ENCODE assay signal across 22 cellular contexts in the genomic region with DNA sequence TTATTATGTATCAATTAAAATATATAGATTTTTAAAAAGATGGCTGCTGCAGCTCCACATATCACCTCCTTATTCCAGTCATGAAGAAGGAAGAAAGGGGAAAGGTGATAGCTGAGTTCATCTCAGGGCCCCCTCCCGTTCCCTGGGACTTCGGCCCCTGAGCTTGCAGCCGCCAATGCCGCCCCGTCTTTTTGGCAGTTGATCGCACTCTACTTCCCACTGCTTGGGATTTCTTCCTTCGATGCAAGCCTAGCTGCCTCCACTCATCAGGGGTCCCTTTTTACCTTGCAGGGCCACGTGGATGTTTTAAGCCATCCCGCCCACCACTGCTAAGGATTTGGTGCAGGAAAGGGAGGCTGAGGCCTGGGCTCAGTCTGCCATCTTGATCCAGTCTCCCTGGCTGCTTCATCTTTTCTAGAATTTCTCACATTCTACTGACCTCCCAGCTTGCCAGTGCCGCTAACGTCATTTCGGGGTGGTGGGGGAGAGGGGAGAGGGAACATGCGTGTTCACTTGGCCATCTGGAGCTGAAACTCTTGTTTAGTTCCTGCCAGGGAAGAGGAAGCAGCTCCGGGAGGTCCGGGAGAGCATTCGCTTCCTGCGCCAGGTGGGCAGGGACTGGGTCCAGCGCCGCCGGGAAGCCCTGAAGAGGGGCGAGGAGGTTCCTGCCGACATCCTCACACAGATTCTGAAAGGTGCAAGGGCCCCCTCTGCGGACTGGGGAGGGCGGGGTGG. TPM values are rescaled to one million over a fixed set of nuclear protein-coding genes. Genes with fewer than 3 reads are reported as not detected.
DNase-seq lines count a peak whose midpoint lies in the region; ATAC-seq and TF ChIP-seq lines count a peak whose summit lies in the region.
"Had no signal": no experiment of that assay in that cellular context is flagged by ENCODE, and none has a peak within 500 bp of the region (broad histone marks: within the 10 kb centered on the region; RNA-seq: fewer than 3 reads in every experiment).

No MANE protein-coding gene starts in this region.

- H3K36me3 Mint-ChIP-seq in type B pancreatic cell: no peaks in the 10 kb centered on the region
- H3K36me3 Mint-ChIP-seq: CD8-positive, alpha-beta T cell had no signal

- H3K36me3 ChIP-seq in Peyer's patch: no peaks in the 10 kb centered on the region
- H3K36me3 ChIP-seq: BLaER1, HAP-1 had no signal

- H3K9me3 Mint-ChIP-seq in type B pancreatic cell: peaks cover 12% of the 10 kb centered on the region
- H3K9me3 Mint-ChIP-seq: CD8-positive, alpha-beta T cell had no signal

- H3K27me3 Mint-ChIP-seq in type B pancreatic cell: peaks cover 5% of the 10 kb centered on the region

- H3K4me1 Mint-ChIP-seq in type B pancreatic cell (ENCODE audit: unreplicated experiment): no peaks in the 10 kb centered on the region

- H3K27me3 ChIP-seq in Peyer's patch: no peaks in the 10 kb centered on the region
- H3K27me3 ChIP-seq: BLaER1 had no signal

- TF ChIP-seq POLR2A in Peyer's patch (IDR thresholded peaks at IDR 0.05): no peak

- TF ChIP-seq CTCF in Peyer's patch (IDR thresholded peaks at IDR 0.05) (no peak), type B pancreatic cell (conservative IDR thresholded peaks at IDR 0.05) (no peak)

- no peak overlapping the region for H3K4me3 ChIP-seq in Peyer's patch
- H3K4me3 ChIP-seq: A549, BLaER1, HAP-1 had no signal

- no peaks in the 10 kb centered on the region for H3K4me1 ChIP-seq in Peyer's patch
- H3K4me1 ChIP-seq: A549, HAP-1 had no signal

- no peaks in the 10 kb centered on the region for H3K9me3 ChIP-seq in Peyer's patch
- H3K9me3 ChIP-seq: HAP-1 had no signal

- peak; percentile 39 for DNase-seq in activated effector memory CD4-positive, alpha-beta T cell treated with anti-CD3 and anti-CD28 coated beads, Interleukin-2, amount 50 U/mL, for 16 hours
- no peak for DNase-seq in activated effector memory CD4-positive, alpha-beta T cell treated with Interleukin-2 at 50 U/mL for 16 hours
- DNase-seq in Peyer's patch (peak in 2 of 3 donors; percentile 36), left lobe of liver (ENCODE audit: low spot score) (peak; percentile 36), type B pancreatic cell (ENCODE audit: extremely low spot score, unreplicated experiment) (peak; percentile 54), MV-4-11 (lab: John Stamatoyannopoulos, UW) (no peak)
- no peak for DNase-seq in stimulated activated CD4-positive, alpha-beta T cell treated with anti-CD3 and anti-CD28 coated beads, Interleukin-4, amount 100 ng/mL, for 1 hour
- DNase-seq in activated CD4-positive, CD25-positive, alpha-beta regulatory T cell treated with anti-CD3 and anti-CD28 coated beads, Interleukin-2, amount 50 U/mL, for 72 hours: no peak
- DNase-seq: Calu3, DMS53, IMR-90, NCI-H1417 treated with DMSO at 0.1 percent for 48 hours, NCI-H187 treated with DMSO at 0.1 percent for 48 hours, NCI-H226, NCI-H524, NCI-H82 had no signal

- H3K27ac Mint-ChIP-seq in type B pancreatic cell: no peak overlapping the region
- H3K27ac Mint-ChIP-seq: CD8-positive, alpha-beta T cell had no signal

- H3K4me3 Mint-ChIP-seq in type B pancreatic cell: no peak overlapping the region
- H3K4me3 Mint-ChIP-seq: CD8-positive, alpha-beta T cell had no signal

- no peak for ATAC-seq in left lobe of liver
- ATAC-seq: A549; CD8-positive, alpha-beta T cell had no signal

- H3K27ac ChIP-seq in Peyer's patch: no peak overlapping the region
- H3K27ac ChIP-seq: A549, BLaER1, HL-60, RWPE1 had no signal

RNA-seq across cellular contexts. Expression of gene CYP46A1, which starts 31.3 kb away (rescaled TPM):
- total RNA-seq in Peyer's patch (1 to 10 TPM in 1 of 4 donors, under 1 TPM in 1, not detected in 2; 0.13 to 2.5 TPM), left lobe of liver (1.5 TPM), type B pancreatic cell (ENCODE audit: low replicate concordance) (0.98 and 4.7 TPM in 2 replicates)
- total RNA-seq: Calu3 had no signal

Comparison
In these comparisons a context has a peak if more than half of its experiments do, and no peak if none do; other contexts are left out.
1. DNase-seq: peak in activated effector memory CD4-positive, alpha-beta T cell treated with anti-CD3 and anti-CD28 coated beads, Interleukin-2, amount 50 U/mL, for 16 hours (single experiment), Peyer's patch (2 of 3), left lobe of liver (single experiment) and type B pancreatic cell (single experiment); none in activated effector memory CD4-positive, alpha-beta T cell treated with Interleukin-2 at 50 U/mL for 16 hours (single experiment), stimulated activated CD4-positive, alpha-beta T cell treated with anti-CD3 and anti-CD28 coated beads, Interleukin-4, amount 100 ng/mL, for 1 hour (single experiment), MV-4-11 (single experiment) and activated CD4-positive, CD25-positive, alpha-beta regulatory T cell treated with anti-CD3 and anti-CD28 coated beads, Interleukin-2, amount 50 U/mL, for 72 hours (single experiment).